10 cellular contexts compared by ENCODE assay signal in genomic region chr1:68347415-68347814, GRCh38.
DNase-seq lines count a peak whose midpoint lies in the region; ATAC-seq, FAIRE-seq and TF ChIP-seq lines count a peak whose summit lies in the region.
"Had no signal": no experiment of that assay in that cellular context is flagged by ENCODE, and none has a peak within 500 bp of the region (broad histone marks: within the 10 kb centered on the region; RNA-seq: fewer than 3 reads in every experiment).

No MANE protein-coding gene starts in this region.

- no peaks in the 10 kb centered on the region for H3K36me3 ChIP-seq in kidney (ENCODE audit: control insufficient read depth in 1 of 2, insufficient read depth in 2 of 2, low read length in 2 of 2)
- H3K36me3 ChIP-seq: upper lobe of left lung had no signal

- no peak overlapping the region for H3K9ac ChIP-seq in kidney (ENCODE audit: low read length in 2 of 2)

- FAIRE-seq in kidney (lab: Jason Lieb, UNC) = no peak

- H3K27ac ChIP-seq in kidney (ENCODE audit: low read depth in 2 of 2, low read length in 2 of 2) = no peak overlapping the region
- H3K27ac ChIP-seq: body of pancreas, upper lobe of left lung had no signal

- peaks cover 0 to 3% of the 10 kb centered on the region in 2 donors for H3K4me1 ChIP-seq in kidney (ENCODE audit: control insufficient read depth in 1 of 2, insufficient read depth in 1 of 2, low read depth in 1 of 2, low read length in 2 of 2)
- H3K4me1 ChIP-seq: upper lobe of left lung had no signal

- H3K9me3 ChIP-seq in kidney (ENCODE audit: control insufficient read depth in 1 of 2, low read length in 2 of 2) = no peaks in the 10 kb centered on the region
- H3K9me3 ChIP-seq: body of pancreas, upper lobe of left lung had no signal

- DNase-seq in left ventricle myocardium superior (peak; percentile 32), T-helper 9 cell (no peak), kidney (no peak), T1000 (lab: John Stamatoyannopoulos, UW) (no peak), amniotic stem cell (lab: John Stamatoyannopoulos, UW) (no peak)

- ATAC-seq in GM18505 (IDR thresholded peaks at IDR 0.05; ENCODE audit: unreplicated experiment) (peak; percentile 99), GM21576 (IDR thresholded peaks at IDR 0.05; ENCODE audit: unreplicated experiment) (peak; percentile 99), HG03469 (IDR thresholded peaks at IDR 0.05; ENCODE audit: unreplicated experiment) (peak; percentile 96), left ventricle myocardium superior (peak; percentile 55)
- ATAC-seq: body of pancreas had no signal

- TF ChIP-seq CTCF in kidney (IDR thresholded peaks at IDR 0.05; ENCODE audit: borderline replicate concordance, extremely low read depth, insufficient read depth) = no peak

- H3K4me3 ChIP-seq in kidney (ENCODE audit: low read length in 2 of 2) = no peak overlapping the region
- H3K4me3 ChIP-seq: body of pancreas, upper lobe of left lung had no signal

- no peak for TF ChIP-seq POLR2A in GM18505 (IDR thresholded peaks at IDR 0.05; ENCODE audit: borderline replicate concordance, extremely low read depth, insufficient read depth, insufficient read length)

- intact Hi-C loops in left ventricle myocardium superior (cut with micrococcal nuclease) (loop anchor here (5.0 kb wide), 1 partner anchor 230 kb away; no protein-coding TSS in a partner anchor), kidney (cut with DNase I) (loop anchor here (5.0 kb wide), 1 partner anchor 230 kb away; no protein-coding TSS in a partner anchor)
